29 cellular contexts compared by ENCODE assay signal in genomic region chr5:134879456-134879855, GRCh38. TPM values are rescaled to one million over a fixed set of nuclear protein-coding genes. Genes with fewer than 3 reads are reported as not detected.
DNase-seq lines count a peak whose midpoint lies in the region; ATAC-seq and TF ChIP-seq lines count a peak whose summit lies in the region.
"Had no signal": no experiment of that assay in that cellular context is flagged by ENCODE, and none has a peak within 500 bp of the region (broad histone marks: within the 10 kb centered on the region; RNA-seq: fewer than 3 reads in every experiment).

No MANE protein-coding gene starts in this region.

- H3K79me2 ChIP-seq in GM23338 (replicated peaks; ENCODE audit: insufficient read depth) = peaks cover 27% of the 10 kb centered on the region

- no peak for DNase-seq in activated T-cell treated with anti-CD3 and anti-CD28 coated beads, Interleukin-2, amount 50 U/mL, for 72 hours
- DNase-seq in activated T-cell treated with anti-CD3 and anti-CD28 coated beads, Interleukin-2, amount 50 U/mL, for 4 hours = no peak
- DNase-seq in GM23338 (ENCODE audit: low spot score) (no peak), T-helper 17 cell (no peak), progenitor cell of endocrine pancreas (ENCODE audit: low spot score, unreplicated experiment) (no peak), DMS79 treated with DMSO at 0.1 percent for 48 hours (lab: John Stamatoyannopoulos, UW) (no peak)
- DNase-seq in activated CD4-positive, CD25-positive, alpha-beta regulatory T cell treated with anti-CD3 and anti-CD28 coated beads, Interleukin-2, amount 50 U/mL, for 72 hours = no peak
- DNase-seq: activated CD4-positive, CD25-positive, alpha-beta regulatory T cell; activated CD8-positive, alpha-beta memory T cell treated with anti-CD3 and anti-CD28 coated beads, Interleukin-2, amount 10 ng/mL, durations not matched to agents 7 days and 5 days; amygdala; CD8-positive, alpha-beta T cell; DMS 273 treated with DMSO at 0.1 percent for 48 hours; KG1; kidney glomerular epithelial cell; MM.1S; NCI-H1417 treated with DMSO at 0.1 percent for 48 hours; NCI-H2171; nephron progenitor cell; pancreas; PC-9; SK-N-SH; small intestine; stimulated activated naive CD4-positive, alpha-beta T cell treated with Interleukin-2 at 50 U/mL for 16 hours had no signal

- H3K4me2 ChIP-seq in GM23338 = no peak overlapping the region
- H3K4me2 ChIP-seq: PC-9, SK-N-SH had no signal

- H3K4me1 Mint-ChIP-seq in activated T-cell treated with anti-CD3 and anti-CD28 coated beads, Interleukin-2, amount 50 U/mL, for 72 hours (ENCODE audit: low read depth) = peaks cover 52% of the 10 kb centered on the region
- H3K4me1 Mint-ChIP-seq in activated T-cell treated with anti-CD3 and anti-CD28 coated beads, Interleukin-2, amount 50 U/mL, for 4 hours (ENCODE audit: low read depth) = peaks cover 42% of the 10 kb centered on the region
- peaks cover 11% of the 10 kb centered on the region for H3K4me1 Mint-ChIP-seq in GM23338
- peaks cover 42% of the 10 kb centered on the region for H3K4me1 Mint-ChIP-seq in T-helper 17 cell
- peaks cover 28% of the 10 kb centered on the region for H3K4me1 Mint-ChIP-seq in progenitor cell of endocrine pancreas (ENCODE audit: low read depth)

- H3K36me3 Mint-ChIP-seq in activated T-cell treated with anti-CD3 and anti-CD28 coated beads, Interleukin-2, amount 50 U/mL, for 72 hours (ENCODE audit: insufficient read depth in 2 of 2) = peaks cover 5 to 11% of the 10 kb centered on the region in 2 donors
- peaks cover 15% of the 10 kb centered on the region for H3K36me3 Mint-ChIP-seq in activated T-cell treated with anti-CD3 and anti-CD28 coated beads, Interleukin-2, amount 50 U/mL, for 4 hours (ENCODE audit: insufficient read depth)
- peaks cover 5% of the 10 kb centered on the region for H3K36me3 Mint-ChIP-seq in GM23338 (ENCODE audit: low read depth)
- peaks cover 4% of the 10 kb centered on the region for H3K36me3 Mint-ChIP-seq in T-helper 17 cell (ENCODE audit: low read depth)
- peaks cover 9% of the 10 kb centered on the region for H3K36me3 Mint-ChIP-seq in progenitor cell of endocrine pancreas (ENCODE audit: insufficient read depth)

- no peaks in the 10 kb centered on the region for H3K27me3 Mint-ChIP-seq in activated T-cell treated with anti-CD3 and anti-CD28 coated beads, Interleukin-2, amount 50 U/mL, for 72 hours (ENCODE audit: low read depth)
- no peaks in the 10 kb centered on the region for H3K27me3 Mint-ChIP-seq in activated T-cell treated with anti-CD3 and anti-CD28 coated beads, Interleukin-2, amount 50 U/mL, for 4 hours (ENCODE audit: low read depth)
- peaks cover 12% of the 10 kb centered on the region for H3K27me3 Mint-ChIP-seq in GM23338 (ENCODE audit: insufficient read depth, low read depth, poor library complexity)
- no peaks in the 10 kb centered on the region for H3K27me3 Mint-ChIP-seq in T-helper 17 cell
- no peaks in the 10 kb centered on the region for H3K27me3 Mint-ChIP-seq in progenitor cell of endocrine pancreas
- H3K27me3 Mint-ChIP-seq: activated CD8-positive, alpha-beta memory T cell treated with anti-CD3 and anti-CD28 coated beads, Interleukin-2, amount 10 ng/mL, durations not matched to agents 7 days and 5 days had no signal

- H3K4me3 ChIP-seq in GM23338 = no peak overlapping the region
- H3K4me3 ChIP-seq: breast epithelium, lung, pancreas, PC-9, suprapubic skin had no signal

- no peaks in the 10 kb centered on the region for H3K36me3 ChIP-seq in GM23338 (ENCODE audit: insufficient read depth)
- H3K36me3 ChIP-seq: breast epithelium, pancreas, suprapubic skin had no signal

- no peaks in the 10 kb centered on the region for H3K9me3 Mint-ChIP-seq in activated T-cell treated with anti-CD3 and anti-CD28 coated beads, Interleukin-2, amount 50 U/mL, for 72 hours
- no peaks in the 10 kb centered on the region for H3K9me3 Mint-ChIP-seq in activated T-cell treated with anti-CD3 and anti-CD28 coated beads, Interleukin-2, amount 50 U/mL, for 4 hours
- H3K9me3 Mint-ChIP-seq in GM23338 = peaks cover 5% of the 10 kb centered on the region; the same call in 2 of the 3 replicates
- H3K9me3 Mint-ChIP-seq in progenitor cell of endocrine pancreas (ENCODE audit: low read depth) = no peaks in the 10 kb centered on the region
- H3K9me3 Mint-ChIP-seq: activated naive CD4-positive, alpha-beta T cell treated with anti-CD3 and anti-CD28 coated beads, Interleukin-2, amount 50 U/mL, for 72 hours; activated T-helper 1 cell treated with anti-CD3 and anti-CD28 coated beads, Interleukin-12 subunit alpha, Interleukin-12 subunit beta, Interleukin-2, Interleukin-4 antibody, amounts not matched to agents 30 ng/mL and 10 ng/mL and 1 ng/mL, durations not matched to agents 14 hours and 24 hours and 36 hours; CD8-positive, alpha-beta T cell had no signal

- H3K9me2 ChIP-seq in GM23338 (ENCODE audit: insufficient read depth) = no peaks in the 10 kb centered on the region
- H3K9me2 ChIP-seq: SK-N-SH had no signal

- no peaks in the 10 kb centered on the region for H4K20me1 ChIP-seq in GM23338 (replicated peaks; ENCODE audit: insufficient read depth)

- H3K27ac Mint-ChIP-seq in activated T-cell treated with anti-CD3 and anti-CD28 coated beads, Interleukin-2, amount 50 U/mL, for 72 hours = peak overlapping the region; percentile 26
- H3K27ac Mint-ChIP-seq in GM23338 (peak overlapping the region; percentile 56; the same call in 1 of the 2 replicates), T-helper 17 cell (peak overlapping the region; percentile 66), progenitor cell of endocrine pancreas (peak overlapping the region; percentile 49)
- H3K27ac Mint-ChIP-seq: activated CD8-positive, alpha-beta memory T cell treated with anti-CD3 and anti-CD28 coated beads, Interleukin-2, amount 10 ng/mL, durations not matched to agents 7 days and 5 days; nephron progenitor cell had no signal

- no peaks in the 10 kb centered on the region for H3K9me3 ChIP-seq in T-helper 17 cell (ENCODE audit: control insufficient read depth, low read length, poor library complexity, severe bottlenecking)
- H3K9me3 ChIP-seq: breast epithelium, pancreas, SK-N-SH, suprapubic skin had no signal

- H3K4me1 ChIP-seq in GM23338 (ENCODE audit: insufficient read depth) = peaks cover 4% of the 10 kb centered on the region; the same call in 1 of the 2 replicates

- no peak overlapping the region for H3K27ac ChIP-seq in GM23338 (ENCODE audit: low read depth)
- H3K27ac ChIP-seq: breast epithelium, HL-60, pancreas, PC-9, suprapubic skin had no signal

- TF ChIP-seq CTCF in GM23338 (conservative IDR thresholded peaks at IDR 0.05; ENCODE audit: low read depth in 2 of 2) = no peak
- TF ChIP-seq CTCF in progenitor cell of endocrine pancreas (IDR thresholded peaks at IDR 0.05; ENCODE audit: unreplicated experiment) = no peak

- 0 out of 2 replicates have a peak, but pooled peaks cover 6% of the 10 kb centered on the region for H3F3A ChIP-seq in GM23338 (replicated peaks; ENCODE audit: low read depth)

- H3K27me3 ChIP-seq in GM23338 (ENCODE audit: insufficient read depth) = no peaks in the 10 kb centered on the region
- H3K27me3 ChIP-seq: breast epithelium, pancreas, suprapubic skin had no signal

- ATAC-seq in activated T-cell treated with anti-CD3 and anti-CD28 coated beads, Interleukin-2, amount 50 U/mL, for 72 hours (replicated peaks in 1 of 2) = no peak
- ATAC-seq in activated T-cell treated with anti-CD3 and anti-CD28 coated beads, Interleukin-2, amount 50 U/mL, for 4 hours = no peak
- ATAC-seq in GM23338 (no peak), T-helper 17 cell (no peak)
- ATAC-seq: activated CD8-positive, alpha-beta memory T cell treated with anti-CD3 and anti-CD28 coated beads, Interleukin-2, amount 10 ng/mL, durations not matched to agents 7 days and 5 days; activated naive CD4-positive, alpha-beta T cell treated with anti-CD3 and anti-CD28 coated beads, Interleukin-2, amount 50 U/mL, for 72 hours; CD8-positive, alpha-beta T cell; pancreas had no signal

- no peak overlapping the region for H3K4me3 Mint-ChIP-seq in activated T-cell treated with anti-CD3 and anti-CD28 coated beads, Interleukin-2, amount 50 U/mL, for 72 hours
- H3K4me3 Mint-ChIP-seq in activated T-cell treated with anti-CD3 and anti-CD28 coated beads, Interleukin-2, amount 50 U/mL, for 4 hours = no peak overlapping the region
- H3K4me3 Mint-ChIP-seq in GM23338 (no peak overlapping the region), T-helper 17 cell (no peak overlapping the region), progenitor cell of endocrine pancreas (ENCODE audit: low read depth) (no peak overlapping the region)
- H3K4me3 Mint-ChIP-seq: activated CD8-positive, alpha-beta memory T cell treated with anti-CD3 and anti-CD28 coated beads, Interleukin-2, amount 10 ng/mL, durations not matched to agents 7 days and 5 days; CD8-positive, alpha-beta T cell; nephron progenitor cell had no signal

- no peak overlapping the region for H2AFZ ChIP-seq in GM23338
- H2AFZ ChIP-seq: PC-9 had no signal

RNA-seq across cellular contexts. Expression of gene TXNDC15, which starts 5.3 kb away (rescaled TPM):
- 10 to 100 TPM; 46.9 TPM for total RNA-seq in activated T-cell treated with anti-CD3 and anti-CD28 coated beads, Interleukin-2, amount 50 U/mL, for 72 hours
- total RNA-seq in activated T-cell treated with anti-CD3 and anti-CD28 coated beads, Interleukin-2, amount 50 U/mL, for 4 hours = 10 to 100 TPM; 39.5 to 47.4 (median 40.1) TPM
- 24.4 and 30.7 TPM in 2 replicates for total RNA-seq in GM23338 (2014; rRNA removed; shearing (Covaris generic))
- polyA plus RNA-seq in GM23338 (2016; fragmentation: Nextera tagmentation; extraction: Ambion mirVana) = 26.5 and 28.5 TPM in 2 replicates
- total RNA-seq in T-helper 17 cell (10 to 100 TPM; 31.5 to 36.5 TPM), progenitor cell of endocrine pancreas (43.9 and 46.5 TPM in 2 replicates)

RNA-seq across cellular contexts. Expression of gene PCBD2, which starts 25.5 kb away (rescaled TPM):
- 10 to 100 TPM; 22.1 to 22.2 TPM for total RNA-seq in activated T-cell treated with anti-CD3 and anti-CD28 coated beads, Interleukin-2, amount 50 U/mL, for 72 hours
- 1 to 10 TPM; 5.5 to 8.0 (median 6.6) TPM for total RNA-seq in activated T-cell treated with anti-CD3 and anti-CD28 coated beads, Interleukin-2, amount 50 U/mL, for 4 hours
- 8.3 and 8.7 TPM in 2 replicates for total RNA-seq in GM23338 (2014; rRNA removed; shearing (Covaris generic))
- polyA plus RNA-seq in GM23338 (2016; fragmentation: Nextera tagmentation; extraction: Ambion mirVana) = 16.0 and 18.8 TPM in 2 replicates
- 10 to 100 TPM in 1 of 2 donors, 1 to 10 TPM in 1; 9.0 to 10.9 TPM for total RNA-seq in T-helper 17 cell
- 18.6 and 18.8 TPM in 2 replicates for total RNA-seq in progenitor cell of endocrine pancreas

RNA-seq across cellular contexts. Expression of gene C5orf24, which starts 33.7 kb away (rescaled TPM):
- 10 to 100 TPM; 39.4 TPM for total RNA-seq in activated T-cell treated with anti-CD3 and anti-CD28 coated beads, Interleukin-2, amount 50 U/mL, for 72 hours
- total RNA-seq in activated T-cell treated with anti-CD3 and anti-CD28 coated beads, Interleukin-2, amount 50 U/mL, for 4 hours = 10 to 100 TPM; 19.2 to 25.4 (median 23.7) TPM
- total RNA-seq in GM23338 (2014; rRNA removed; shearing (Covaris generic)) = 19.0 and 21.1 TPM in 2 replicates
- polyA plus RNA-seq in GM23338 (2016; fragmentation: Nextera tagmentation; extraction: Ambion mirVana) = 14.2 and 14.6 TPM in 2 replicates
- total RNA-seq in T-helper 17 cell (10 to 100 TPM; 23.9 to 29.5 TPM), progenitor cell of endocrine pancreas (59.2 and 62.2 TPM in 2 replicates)
